In genomic region chr9:136110082-136111061, GRCh38 we compare ENCODE assay signal across 8 cellular contexts. TPM values are rescaled to one million over a fixed set of nuclear protein-coding genes. Genes with fewer than 3 reads are reported as not detected.
DNase-seq lines count a peak whose midpoint lies in the region; ATAC-seq and TF ChIP-seq lines count a peak whose summit lies in the region.

No MANE protein-coding gene starts in this region.

- peak in 2 of 6 experiments; percentile 18 to 20 for TF ChIP-seq CTCF in upper lobe of left lung (IDR thresholded peaks at IDR 0.05)

- no peak overlapping the region for H3K27ac ChIP-seq in SJCRH30
- peak overlapping the region in 3 of 4 donors; percentile 52 to 84 (median 79) for H3K27ac ChIP-seq in upper lobe of left lung

- TF ChIP-seq EP300 in upper lobe of left lung (IDR thresholded peaks at IDR 0.05), result no peak

- WGBS in upper lobe of left lung, 2 donors, result 10 to 22% methylated on average over 10 to 30 of the region's 42 CpGs

- no peak for TF ChIP-seq POLR2A in upper lobe of left lung (IDR thresholded peaks at IDR 0.05)

- DNase-seq in NCI-H2227 (lab: John Stamatoyannopoulos, UW; ENCODE audit: unreplicated experiment), result peak; percentile 54
- DNase-seq in NCI-H2227 treated with DMSO at 0.1 percent for 48 hours (lab: John Stamatoyannopoulos, UW), result no peak
- DNase-seq in SJCRH30, result no peak
- peak; percentile 43 for DNase-seq in central memory CD4-positive, alpha-beta T cell
- DNase-seq in midbrain (lab: John Stamatoyannopoulos, UW), result peak; percentile 27
- peak in 1 of 2 donors; percentile 83 for DNase-seq in upper lobe of left lung
- DNase-seq in germinal center (ENCODE audit: low spot score), result no peak

- ATAC-seq in upper lobe of left lung (ENCODE audit: low FRiP score in 2 of 2) (peak in 1 of 2 donors; percentile 33), GM21576 (IDR thresholded peaks at IDR 0.05; ENCODE audit: unreplicated experiment) (no peak)

- H3K9me3 ChIP-seq in SJCRH30 (replicated peaks), result no peaks in the 10 kb centered on the region
- H3K9me3 ChIP-seq in upper lobe of left lung, result no peaks in the 10 kb centered on the region

- H3K4me3 ChIP-seq in SJCRH30 (peak overlapping the region; percentile 37), upper lobe of left lung (peak overlapping the region in 3 of 4 donors; percentile 38 to 51 (median 49))

- H3K36me3 ChIP-seq in SJCRH30, result no peaks in the 10 kb centered on the region
- peaks cover 0 to 13% (median 6%) of the 10 kb centered on the region in 4 donors for H3K36me3 ChIP-seq in upper lobe of left lung

- H3K4me1 ChIP-seq in SJCRH30 (peaks cover 42% of the 10 kb centered on the region), upper lobe of left lung (peaks cover 50 to 59% (median 56%) of the 10 kb centered on the region in 4 donors)

- H3K27me3 ChIP-seq in SJCRH30, result no peaks in the 10 kb centered on the region
- no peaks in the 10 kb centered on the region for H3K27me3 ChIP-seq in upper lobe of left lung

RNA-seq across cellular contexts. Expression of gene TMEM250, which starts 8.3 kb away (rescaled TPM):
- 31.8 and 34.0 TPM in 2 replicates for total RNA-seq in SJCRH30 (2014; rRNA removed; shearing (Covaris generic))
- 10 to 100 TPM; 37.6 to 49.6 (median 38.4) TPM for total RNA-seq in upper lobe of left lung

RNA-seq across cellular contexts. Expression of gene NACC2, which starts 15.3 kb away (rescaled TPM):
- 3.6 and 4.4 TPM in 2 replicates for total RNA-seq in SJCRH30 (2014; rRNA removed; shearing (Covaris generic))
- 10 to 100 TPM; 16.8 to 38.4 (median 31.3) TPM for total RNA-seq in upper lobe of left lung

Comparison
In these comparisons a context has a peak if more than half of its experiments do, and no peak if none do; other contexts are left out.
1. DNase-seq: peak in NCI-H2227 (single experiment), central memory CD4-positive, alpha-beta T cell (single experiment) and midbrain (single experiment); none in NCI-H2227 treated with DMSO at 0.1 percent for 48 hours (single experiment), SJCRH30 (0 of 2) and germinal center (single experiment).